In genomic region chr5:174464504-174465165, GRCh38 we compare ENCODE assay signal across 18 cellular contexts.
DNase-seq lines count a peak whose midpoint lies in the region; ATAC-seq and TF ChIP-seq lines count a peak whose summit lies in the region.
"Had no signal": no experiment of that assay in that cellular context is flagged by ENCODE, and none has a peak within 500 bp of the region (broad histone marks: within the 10 kb centered on the region; RNA-seq: fewer than 3 reads in every experiment).

No MANE protein-coding gene starts in this region.

- no peaks in the 10 kb centered on the region for H3K27me3 ChIP-seq in DND-41 (ENCODE audit: insufficient read depth, low read length, poor library complexity)
- H3K27me3 ChIP-seq in vagina = no peaks in the 10 kb centered on the region
- H3K27me3 ChIP-seq: gastrocnemius medialis, testis had no signal

- DNase-seq in DND-41 (no peak), OCI-LY7 (ENCODE audit: low spot score) (no peak), epithelial cell of proximal tubule (ENCODE audit: low read depth) (no peak), osteocyte (ENCODE audit: extremely low spot score, unreplicated experiment) (no peak), posterior cingulate gyrus (no peak), AML-193 (lab: John Stamatoyannopoulos, UW) (no peak), NCI-H2029 (lab: John Stamatoyannopoulos, UW) (no peak), vagina (ENCODE audit: extremely low spot score in 2 of 2) (no peak)
- DNase-seq: C1 segment of cervical spinal cord, DMS79, gastrocnemius medialis, NCI-H1436 treated with DMSO at 0.1 percent for 48 hours, NCI-H2227 treated with DMSO at 0.1 percent for 48 hours, small intestine, testis, WERI-Rb-1 had no signal

- no TSS peak for BruUV-seq in OCI-LY7 (replicated peaks; lab: Mats Ljungman, UMichigan)

- no peak overlapping the region for H3K4me2 ChIP-seq in DND-41 (ENCODE audit: insufficient read depth, low read length)
- no peak overlapping the region for H3K4me2 ChIP-seq in OCI-LY7 (ENCODE audit: low read length)

- no peak overlapping the region for H3K27ac Mint-ChIP-seq in osteocyte (ENCODE audit: unreplicated experiment)
- H3K27ac Mint-ChIP-seq: activated T-helper 17 cell treated with anti-CD3 and anti-CD28 coated beads, Interleukin-2, amount 50 U/mL, for 72 hours had no signal

- no peaks in the 10 kb centered on the region for H3K9me2 ChIP-seq in OCI-LY7 (ENCODE audit: insufficient read depth, low read length)

- H3K9me3 Mint-ChIP-seq in osteocyte (ENCODE audit: unreplicated experiment) = peaks cover 8% of the 10 kb centered on the region

- H3K9ac ChIP-seq in DND-41 (ENCODE audit: low read depth, low read length) = no peak overlapping the region

- no peak overlapping the region for H3K27ac ChIP-seq in DND-41 (ENCODE audit: low read length)
- H3K27ac ChIP-seq in OCI-LY7 (ENCODE audit: low read depth, low read length, poor library complexity, severe bottlenecking) = no peak overlapping the region
- H3K27ac ChIP-seq in vagina = no peak overlapping the region
- H3K27ac ChIP-seq: gastrocnemius medialis, testis, WERI-Rb-1 had no signal

- no peak for TF ChIP-seq POLR2A in vagina (IDR thresholded peaks at IDR 0.05)

- no peaks in the 10 kb centered on the region for H3K4me1 Mint-ChIP-seq in osteocyte (ENCODE audit: unreplicated experiment)
- H3K4me1 Mint-ChIP-seq: activated T-helper 17 cell treated with anti-CD3 and anti-CD28 coated beads, Interleukin-2, amount 50 U/mL, for 72 hours; central memory CD8-positive, alpha-beta T cell had no signal

- CTCF ChIA-PET in OCI-LY7 (lab: Charles Lee; ENCODE audit: unreplicated experiment) = no interaction called here

- H3K27me3 Mint-ChIP-seq in osteocyte (ENCODE audit: unreplicated experiment) = peaks cover 46% of the 10 kb centered on the region
- H3K27me3 Mint-ChIP-seq: activated T-helper 17 cell treated with anti-CD3 and anti-CD28 coated beads, Interleukin-2, amount 50 U/mL, for 72 hours; central memory CD8-positive, alpha-beta T cell had no signal

- intact Hi-C loops in OCI-LY7 (cut with micrococcal nuclease; ENCODE audit: unreplicated experiment) (no loop called here), posterior cingulate gyrus (cut with DNase I) (no loop called here), vagina (cut with DNase I) (no loop called here)

- H3K4me3 ChIP-seq in DND-41 (ENCODE audit: low read depth in 1 of 2, low read length in 2 of 2) (no peak overlapping the region), OCI-LY7 (ENCODE audit: low read depth, low read length, poor library complexity, severe bottlenecking) (no peak overlapping the region), epithelial cell of proximal tubule (ENCODE audit: low read depth, low read length) (no peak overlapping the region), vagina (no peak overlapping the region)
- H3K4me3 ChIP-seq: gastrocnemius medialis, testis had no signal

- POLR2A ChIA-PET in OCI-LY7 (lab: Charles Lee) = no interaction called here

- H2AFZ ChIP-seq in DND-41 (ENCODE audit: low read depth, low read length) = no peak overlapping the region
- H2AFZ ChIP-seq in OCI-LY7 (ENCODE audit: low read length) = no peak overlapping the region

- ATAC-seq in DND-41 (ENCODE audit: insufficient read depth, low read depth) = no peak
- ATAC-seq: activated T-helper 17 cell treated with anti-CD3 and anti-CD28 coated beads, Interleukin-2, amount 50 U/mL, for 72 hours; gastrocnemius medialis had no signal

- no peaks in the 10 kb centered on the region for H4K20me1 ChIP-seq in DND-41 (ENCODE audit: insufficient read depth, low read length)
- H4K20me1 ChIP-seq in OCI-LY7 (ENCODE audit: insufficient read depth, low read length) = no peaks in the 10 kb centered on the region

- H3K79me2 ChIP-seq in DND-41 (ENCODE audit: insufficient read depth, low read length) (no peaks in the 10 kb centered on the region), OCI-LY7 (ENCODE audit: insufficient read depth, low read depth, low read length) (no peaks in the 10 kb centered on the region)

- H3K9me3 ChIP-seq in DND-41 (ENCODE audit: insufficient read depth, low read length, severe bottlenecking) = no peaks in the 10 kb centered on the region
- H3K9me3 ChIP-seq in OCI-LY7 (ENCODE audit: low read length) = no peaks in the 10 kb centered on the region
- no peaks in the 10 kb centered on the region for H3K9me3 ChIP-seq in vagina
- H3K9me3 ChIP-seq: gastrocnemius medialis, testis had no signal

- no peak overlapping the region for H3K4me3 Mint-ChIP-seq in osteocyte (ENCODE audit: unreplicated experiment)
- H3K4me3 Mint-ChIP-seq: activated T-helper 17 cell treated with anti-CD3 and anti-CD28 coated beads, Interleukin-2, amount 50 U/mL, for 72 hours; central memory CD8-positive, alpha-beta T cell had no signal

- TF ChIP-seq CTCF in DND-41 (IDR thresholded peaks at IDR 0.05; ENCODE audit: borderline replicate concordance, extremely low read depth, low read length, poor library complexity, severe bottlenecking) (peak; percentile 4), OCI-LY7 (conservative IDR thresholded peaks at IDR 0.05; ENCODE audit: low read length) (peak; percentile 27; the same call in 1 of the 2 replicates), epithelial cell of proximal tubule (conservative IDR thresholded peaks at IDR 0.05; ENCODE audit: low read depth, low read length) (peak; percentile 9), osteocyte (IDR thresholded peaks at IDR 0.05) (peak; percentile 34), vagina (IDR thresholded peaks at IDR 0.05) (no peak)

- peaks cover 1% of the 10 kb centered on the region for H3K36me3 Mint-ChIP-seq in osteocyte (ENCODE audit: unreplicated experiment)

- H3K36me3 ChIP-seq in DND-41 (ENCODE audit: insufficient read depth, low read length) (no peaks in the 10 kb centered on the region), OCI-LY7 (ENCODE audit: insufficient read depth, low read length) (no peaks in the 10 kb centered on the region), vagina (no peaks in the 10 kb centered on the region)
- H3K36me3 ChIP-seq: gastrocnemius medialis, WERI-Rb-1 had no signal

- no peaks in the 10 kb centered on the region for H3K4me1 ChIP-seq in DND-41 (ENCODE audit: insufficient read depth, low read length)
- no peaks in the 10 kb centered on the region for H3K4me1 ChIP-seq in OCI-LY7 (ENCODE audit: insufficient read depth, low read length, poor library complexity, severe bottlenecking)
- H3K4me1 ChIP-seq in vagina = no peaks in the 10 kb centered on the region
- H3K4me1 ChIP-seq: gastrocnemius medialis, testis had no signal

Comparison
In these comparisons a context has a peak if more than half of its experiments do, and no peak if none do; other contexts are left out.
1. CTCF ChIP-seq: peak in DND-41 (single experiment), OCI-LY7 (single experiment), epithelial cell of proximal tubule (single experiment) and osteocyte (single experiment); none in vagina (0 of 3).